Comparison of ENCODE assay signal across 23 cellular contexts in genomic region chr16:84868328-84868727, GRCh38.
"Had no signal": no experiment of that assay in that cellular context is flagged by ENCODE, and none has a peak within 500 bp of the region (broad histone marks: within the 10 kb centered on the region; RNA-seq: fewer than 3 reads in every experiment).

No MANE protein-coding gene starts in this region.

- H3K4me1 Mint-ChIP-seq: stimulated activated memory B cell treated with anti-CD40 and anti-IgM and Interleukin-4, amounts not matched to agents 10 μg/mL and 1 μg/mL and 100 μg/mL, for 72 hours had no signal

- H3K36me3 Mint-ChIP-seq: naive B cell; stimulated activated memory B cell treated with anti-CD40 and anti-IgM and Interleukin-4, amounts not matched to agents 10 μg/mL and 1 μg/mL and 100 μg/mL, for 72 hours had no signal

- H3K9me3 ChIP-seq: esophagus squamous epithelium, left lung, tibial artery, upper lobe of left lung, uterus had no signal

- H3K27ac ChIP-seq: epithelial cell of prostate, hepatocyte, left lung, tibial artery, upper lobe of left lung, uterus had no signal

- H3K4me3 Mint-ChIP-seq: dendritic cell treated with granulocyte-macrophage colony-stimulating factor and Interleukin-4, amounts not matched to agents 40 ng/mL and 50 ng/mL, for 4 days; effector memory CD8-positive, alpha-beta T cell; naive B cell; nephron progenitor cell; stimulated activated memory B cell treated with anti-CD40 and anti-IgM and Interleukin-4, amounts not matched to agents 10 μg/mL and 1 μg/mL and 100 μg/mL, for 72 hours; stimulated activated naive CD8-positive, alpha-beta T cell treated with anti-CD3 and anti-CD28 coated beads, Interleukin-15, Interleukin-2, amounts not matched to agents 100 ng/mL and 50 ng/mL, for 24 hours had no signal

- H3K36me3 ChIP-seq: uterus had no signal

- H3K27ac Mint-ChIP-seq: dendritic cell treated with granulocyte-macrophage colony-stimulating factor and Interleukin-4, amounts not matched to agents 40 ng/mL and 50 ng/mL, for 4 days; effector memory CD8-positive, alpha-beta T cell; naive B cell; stimulated activated memory B cell treated with anti-CD40 and anti-IgM and Interleukin-4, amounts not matched to agents 10 μg/mL and 1 μg/mL and 100 μg/mL, for 72 hours; stimulated activated naive CD8-positive, alpha-beta T cell treated with anti-CD3 and anti-CD28 coated beads, Interleukin-15, Interleukin-2, amounts not matched to agents 100 ng/mL and 50 ng/mL, for 24 hours had no signal

- DNase-seq: cerebellar nuclear complex; effector memory CD8-positive, alpha-beta T cell; esophagus squamous epithelium; foreskin fibroblast; kidney glomerular epithelial cell; left lung; mesenchymal stem cell; midbrain; naive B cell; nephron progenitor cell; stimulated activated CD4-positive, alpha-beta T cell treated with anti-CD3 and anti-CD28 coated beads, Interleukin-4, amount 100 ng/mL, for 1 hour; stimulated activated CD8-positive, alpha-beta memory T cell treated with anti-CD3 and anti-CD28 coated beads, Interleukin-4, amount 100 ng/mL, for 48 hours; tibial artery; upper lobe of left lung; uterus had no signal

- FAIRE-seq: colon, islet of Langerhans had no signal

- H3K27me3 ChIP-seq: esophagus squamous epithelium, hepatocyte, tibial artery, upper lobe of left lung, uterus had no signal

- H3K27me3 Mint-ChIP-seq: dendritic cell treated with granulocyte-macrophage colony-stimulating factor and Interleukin-4, amounts not matched to agents 40 ng/mL and 50 ng/mL, for 4 days; stimulated activated naive CD8-positive, alpha-beta T cell treated with anti-CD3 and anti-CD28 coated beads, Interleukin-15, Interleukin-2, amounts not matched to agents 100 ng/mL and 50 ng/mL, for 24 hours had no signal

- H3K4me3 ChIP-seq: esophagus squamous epithelium, hepatocyte, left lung, lung, tibial artery, upper lobe of left lung, uterus had no signal

- H3K4me1 ChIP-seq: left lung, tibial artery, upper lobe of left lung, uterus had no signal

- H3K9me3 Mint-ChIP-seq: dendritic cell treated with granulocyte-macrophage colony-stimulating factor and Interleukin-4, amounts not matched to agents 40 ng/mL and 50 ng/mL, for 4 days; effector memory CD8-positive, alpha-beta T cell; naive B cell; nephron progenitor cell; stimulated activated memory B cell treated with anti-CD40 and anti-IgM and Interleukin-4, amounts not matched to agents 10 μg/mL and 1 μg/mL and 100 μg/mL, for 72 hours; stimulated activated naive CD8-positive, alpha-beta T cell treated with anti-CD3 and anti-CD28 coated beads, Interleukin-15, Interleukin-2, amounts not matched to agents 100 ng/mL and 50 ng/mL, for 24 hours had no signal

- ATAC-seq: effector memory CD8-positive, alpha-beta T cell; left lung; stimulated activated memory B cell treated with anti-CD40 and anti-IgM and Interleukin-4, amounts not matched to agents 10 μg/mL and 1 μg/mL and 100 μg/mL, for 72 hours had no signal
